ENCODE assay signal across 11 cellular contexts in the genomic region with DNA sequence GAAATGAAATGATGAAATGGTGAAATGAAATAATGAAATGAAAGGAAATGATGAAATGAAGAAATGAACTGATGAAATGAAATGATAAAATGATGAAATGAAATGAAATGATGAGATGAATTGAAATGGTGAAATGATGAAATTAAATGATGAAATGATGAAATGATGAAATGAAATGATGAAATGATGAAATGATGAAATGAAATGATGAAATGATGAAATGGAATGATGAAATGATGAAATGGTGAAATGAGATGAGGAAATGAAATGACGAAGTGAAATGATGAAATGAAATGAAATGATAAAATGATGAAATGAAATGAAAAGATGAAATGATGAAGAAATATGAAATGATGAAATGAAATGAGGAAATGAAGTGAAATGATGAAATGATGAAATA. TPM values are rescaled to one million over a fixed set of nuclear protein-coding genes. Genes with fewer than 3 reads are reported as not detected.
A peak's percentile ranks its signal among the peaks of the same experiment; 100 is the strongest.
DNase-seq lines count a peak whose midpoint lies in the region; ATAC-seq and TF ChIP-seq lines count a peak whose summit lies in the region.
"Not testable (repeated sequence)": the region's sequence is repeated elsewhere in the genome, so short reads cannot be mapped to it uniquely, and the experiment has no call there.
"Had no signal": no experiment of that assay in that cellular context is flagged by ENCODE, and none has a peak within 500 bp of the region (broad histone marks: within the 10 kb centered on the region; RNA-seq: fewer than 3 reads in every experiment).

No MANE protein-coding gene starts in this region.

- not testable (repeated sequence) for H3K36me3 ChIP-seq in HEK293 (ENCODE audit: control insufficient read depth in 2 of 2, insufficient read depth in 1 of 2, low read length in 2 of 2)

- H3K4me3 ChIP-seq in HEK293 (ENCODE audit: low read depth, low read length), result not testable (repeated sequence)

- not testable (repeated sequence) for H3K27ac ChIP-seq in HEK293 (ENCODE audit: extremely low read depth, low read depth, low read length)

- not testable (repeated sequence) for H3K9me3 ChIP-seq in HEK293 (ENCODE audit: control insufficient read depth, insufficient read depth, low read depth, low read length)

- H3K9me3 Mint-ChIP-seq in activated T-cell treated with anti-CD3 and anti-CD28 coated beads, Interleukin-2, amount 50 U/mL, for 72 hours; activated naive CD8-positive, alpha-beta T cell treated with anti-CD3 and anti-CD28 coated beads, Interleukin-2, amount 50 U/mL, for 24 hours; chondrocyte (ENCODE audit: low read depth); memory B cell; stimulated activated memory B cell treated with anti-CD40 and anti-IgM and Interleukin-4, amounts not matched to agents 10 μg/mL and 1 μg/mL and 100 μg/mL, for 72 hours: not testable (repeated sequence)

- not testable (repeated sequence) for H3K4me1 ChIP-seq in HEK293 (ENCODE audit: control insufficient read depth, insufficient read depth, low read length)

- not testable (repeated sequence) for DNase-seq in activated T-cell treated with anti-CD3 and anti-CD28 coated beads, Interleukin-2, amount 50 U/mL, for 72 hours; activated naive CD8-positive, alpha-beta T cell treated with anti-CD3 and anti-CD28 coated beads, Interleukin-2, amount 50 U/mL, for 24 hours; chondrocyte (ENCODE audit: low spot score); memory B cell (ENCODE audit: low spot score in 2 of 2)

- not testable (repeated sequence) for ATAC-seq in activated T-cell treated with anti-CD3 and anti-CD28 coated beads, Interleukin-2, amount 50 U/mL, for 72 hours (replicated peaks in 1 of 2); activated naive CD8-positive, alpha-beta T cell treated with anti-CD3 and anti-CD28 coated beads, Interleukin-2, amount 50 U/mL, for 24 hours; memory B cell (ENCODE audit: low read depth); stimulated activated memory B cell treated with anti-CD40 and anti-IgM and Interleukin-4, amounts not matched to agents 10 μg/mL and 1 μg/mL and 100 μg/mL, for 72 hours

- POLR2A ChIA-PET in HEK293 (lab: Yijun Ruan, JAX), result not testable (repeated sequence)

- CTCF ChIA-PET in HEK293 (lab: Yijun Ruan, JAX), result not testable (repeated sequence)

- H3K4me3 Mint-ChIP-seq in activated T-cell treated with anti-CD3 and anti-CD28 coated beads, Interleukin-2, amount 50 U/mL, for 72 hours; activated naive CD8-positive, alpha-beta T cell treated with anti-CD3 and anti-CD28 coated beads, Interleukin-2, amount 50 U/mL, for 24 hours; chondrocyte (ENCODE audit: unreplicated experiment); memory B cell: not testable (repeated sequence)
- H3K4me3 Mint-ChIP-seq in stimulated activated memory B cell treated with anti-CD40 and anti-IgM and Interleukin-4, amounts not matched to agents 10 μg/mL and 1 μg/mL and 100 μg/mL, for 72 hours, result peak overlapping the region; percentile 18

- H3K27ac Mint-ChIP-seq in activated T-cell treated with anti-CD3 and anti-CD28 coated beads, Interleukin-2, amount 50 U/mL, for 72 hours, result peak overlapping the region; percentile 96
- H3K27ac Mint-ChIP-seq in activated naive CD8-positive, alpha-beta T cell treated with anti-CD3 and anti-CD28 coated beads, Interleukin-2, amount 50 U/mL, for 24 hours, result peak overlapping the region; percentile 71
- peak overlapping the region; percentile 36 for H3K27ac Mint-ChIP-seq in chondrocyte (ENCODE audit: unreplicated experiment)
- H3K27ac Mint-ChIP-seq in memory B cell, result peak overlapping the region; percentile 50
- not testable (repeated sequence) for H3K27ac Mint-ChIP-seq in stimulated activated memory B cell treated with anti-CD40 and anti-IgM and Interleukin-4, amounts not matched to agents 10 μg/mL and 1 μg/mL and 100 μg/mL, for 72 hours

- H3K27me3 Mint-ChIP-seq in activated T-cell treated with anti-CD3 and anti-CD28 coated beads, Interleukin-2, amount 50 U/mL, for 72 hours (ENCODE audit: low read depth); activated naive CD8-positive, alpha-beta T cell treated with anti-CD3 and anti-CD28 coated beads, Interleukin-2, amount 50 U/mL, for 24 hours; chondrocyte (ENCODE audit: low read depth); memory B cell; stimulated activated memory B cell treated with anti-CD40 and anti-IgM and Interleukin-4, amounts not matched to agents 10 μg/mL and 1 μg/mL and 100 μg/mL, for 72 hours: not testable (repeated sequence)

- H3K4me1 Mint-ChIP-seq in activated T-cell treated with anti-CD3 and anti-CD28 coated beads, Interleukin-2, amount 50 U/mL, for 72 hours (ENCODE audit: low read depth); activated naive CD8-positive, alpha-beta T cell treated with anti-CD3 and anti-CD28 coated beads, Interleukin-2, amount 50 U/mL, for 24 hours; chondrocyte (ENCODE audit: low read depth); memory B cell; stimulated activated memory B cell treated with anti-CD40 and anti-IgM and Interleukin-4, amounts not matched to agents 10 μg/mL and 1 μg/mL and 100 μg/mL, for 72 hours: not testable (repeated sequence)

- not testable (repeated sequence) for H3K36me3 Mint-ChIP-seq in activated T-cell treated with anti-CD3 and anti-CD28 coated beads, Interleukin-2, amount 50 U/mL, for 72 hours (ENCODE audit: insufficient read depth in 2 of 2); activated naive CD8-positive, alpha-beta T cell treated with anti-CD3 and anti-CD28 coated beads, Interleukin-2, amount 50 U/mL, for 24 hours (ENCODE audit: low read depth); chondrocyte (ENCODE audit: low read depth); memory B cell; stimulated activated memory B cell treated with anti-CD40 and anti-IgM and Interleukin-4, amounts not matched to agents 10 μg/mL and 1 μg/mL and 100 μg/mL, for 72 hours

- TF ChIP-seq CTCF in HEK293 (tag by site-specific recombination; IDR thresholded peaks at IDR 0.05); chondrocyte (IDR thresholded peaks at IDR 0.05): not testable (repeated sequence)

TF ChIP-seq in HEK293, 187 proteins besides CTCF, POLR2A, EP300 and RAD21:
- TF ChIP-seq, protein P1, sequence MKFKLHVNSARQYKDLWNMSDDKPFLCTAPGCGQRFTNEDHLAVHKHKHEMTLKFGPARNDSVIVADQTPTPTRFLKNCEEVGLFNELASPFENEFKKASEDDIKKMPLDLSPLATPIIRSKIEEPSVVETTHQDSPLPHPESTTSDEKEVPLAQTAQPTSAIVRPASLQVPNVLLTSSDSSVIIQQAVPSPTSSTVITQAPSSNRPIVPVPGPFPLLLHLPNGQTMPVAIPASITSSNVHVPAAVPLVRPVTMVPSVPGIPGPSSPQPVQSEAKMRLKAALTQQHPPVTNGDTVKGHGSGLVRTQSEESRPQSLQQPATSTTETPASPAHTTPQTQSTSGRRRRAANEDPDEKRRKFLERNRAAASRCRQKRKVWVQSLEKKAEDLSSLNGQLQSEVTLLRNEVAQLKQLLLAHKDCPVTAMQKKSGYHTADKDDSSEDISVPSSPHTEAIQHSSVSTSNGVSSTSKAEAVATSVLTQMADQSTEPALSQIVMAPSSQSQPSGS (tag by site-specific recombination; IDR thresholded peaks at IDR 0.05; ENCODE audit: low read depth), result 0 out of 2 replicates have a peak, but pooled peaks have one; percentile 35
TF ChIP-seq in HEK293: peak in this region for 1; not testable (repeated sequence) for 186.

RNA-seq across cellular contexts. Expression of gene TP53TG3D, which starts 28.8 kb away (rescaled TPM):
- total RNA-seq in activated T-cell treated with anti-CD3 and anti-CD28 coated beads, Interleukin-2, amount 50 U/mL, for 72 hours, result under 1 TPM; 0.53 to 0.86 TPM
- total RNA-seq in chondrocyte, result not detected in 3 replicates
- total RNA-seq: A172; B cell; CD8-positive, alpha-beta T cell; GM23248; HT-29 had no signal
